ENCODE assay signal across 18 cellular contexts in genomic region chr6:139847322-139847797, GRCh38.
A peak's percentile ranks its signal among the peaks of the same experiment; 100 is the strongest.
DNase-seq lines count a peak whose midpoint lies in the region; ATAC-seq and TF ChIP-seq lines count a peak whose summit lies in the region.
"Had no signal": no experiment of that assay in that cellular context is flagged by ENCODE, and none has a peak within 500 bp of the region (broad histone marks: within the 10 kb centered on the region; RNA-seq: fewer than 3 reads in every experiment).

No MANE protein-coding gene starts in this region.

- H3K27me3 Mint-ChIP-seq in CD14-positive monocyte (ENCODE audit: low read depth in 3 of 3) (no peaks in the 10 kb centered on the region), endothelial cell (ENCODE audit: unreplicated experiment) (peaks cover 2% of the 10 kb centered on the region)

- TF ChIP-seq CTCF in CD14-positive monocyte (IDR thresholded peaks at IDR 0.05), result no peak
- no peak for TF ChIP-seq CTCF in lower lobe of right lung (IDR thresholded peaks at IDR 0.05)
- no peak for TF ChIP-seq CTCF in endothelial cell (IDR thresholded peaks at IDR 0.05; ENCODE audit: unreplicated experiment)

- H3F3A ChIP-seq in GM23248 (ENCODE audit: insufficient read depth), result peaks cover 5% of the 10 kb centered on the region

- peaks cover 10% of the 10 kb centered on the region for H3K4me1 ChIP-seq in GM23248 (ENCODE audit: insufficient read depth)
- H3K4me1 ChIP-seq in lower lobe of right lung, result peaks cover 14% of the 10 kb centered on the region

- H4K20me1 ChIP-seq in GM23248 (ENCODE audit: insufficient read depth), result no peaks in the 10 kb centered on the region

- no peaks in the 10 kb centered on the region for H3K79me2 ChIP-seq in GM23248 (ENCODE audit: insufficient read depth)

- H3K36me3 Mint-ChIP-seq in CD14-positive monocyte (peaks cover 0 to 2% of the 10 kb centered on the region in 2 donors), endothelial cell (ENCODE audit: low read depth, unreplicated experiment) (no peaks in the 10 kb centered on the region)

- H3K9me3 Mint-ChIP-seq in CD14-positive monocyte (peaks cover 3 to 7% (median 4%) of the 10 kb centered on the region in 7 donors), endothelial cell (ENCODE audit: unreplicated experiment) (no peaks in the 10 kb centered on the region)

- DNase-seq in CD14-positive monocyte (ENCODE audit: low spot score), result no peak
- peak; percentile 12 for DNase-seq in GM23248
- DNase-seq in amniotic epithelial cell (ENCODE audit: low read depth), result peak; percentile 50
- DNase-seq in lower lobe of right lung, result no peak
- no peak for DNase-seq in endothelial cell (ENCODE audit: low spot score)
- DNase-seq in NCI-H1417 (lab: John Stamatoyannopoulos, UW), result no peak
- DNase-seq: activated CD4-positive, CD25-positive, alpha-beta regulatory T cell; activated gamma-delta T cell; aorta; COR-L47; glutamatergic neuron; kidney; NCI-H2029 treated with DMSO at 0.1 percent for 48 hours; T-helper 1 cell had no signal

- H3K27me3 ChIP-seq in GM23248 (replicated peaks; ENCODE audit: insufficient read depth) (no peaks in the 10 kb centered on the region), lower lobe of right lung (ENCODE audit: low read depth) (no peaks in the 10 kb centered on the region)

- H3K9me2 ChIP-seq in GM23248 (ENCODE audit: insufficient read depth), result no peaks in the 10 kb centered on the region

- no peak overlapping the region for H3K27ac ChIP-seq in GM23248
- H3K27ac ChIP-seq in lower lobe of right lung, result peak overlapping the region; percentile 34
- H3K27ac ChIP-seq: RWPE1 had no signal

- peaks cover 5% of the 10 kb centered on the region for H3K9me3 ChIP-seq in GM23248 (ENCODE audit: low read depth)
- no peaks in the 10 kb centered on the region for H3K9me3 ChIP-seq in lower lobe of right lung

- no peak overlapping the region for H3K4me2 ChIP-seq in GM23248 (ENCODE audit: unreplicated experiment)

- H3K36me3 ChIP-seq in GM23248 (ENCODE audit: low read depth), result no peaks in the 10 kb centered on the region
- no peaks in the 10 kb centered on the region for H3K36me3 ChIP-seq in lower lobe of right lung

- H3K4me3 ChIP-seq in GM23248, result no peak overlapping the region
- H3K4me3 ChIP-seq in lower lobe of right lung, result no peak overlapping the region

- H3K4me3 Mint-ChIP-seq in CD14-positive monocyte (no peak overlapping the region), endothelial cell (ENCODE audit: unreplicated experiment) (no peak overlapping the region)

- peak; percentile 30 to 47 for ATAC-seq in lower lobe of right lung
- ATAC-seq in HG02571 (IDR thresholded peaks at IDR 0.05; ENCODE audit: unreplicated experiment), result no peak
- no peak for ATAC-seq in GM21529 (IDR thresholded peaks at IDR 0.05; ENCODE audit: unreplicated experiment)
- ATAC-seq: HCT116 had no signal

- peaks cover 32% of the 10 kb centered on the region for H3K4me1 Mint-ChIP-seq in CD14-positive monocyte
- H3K4me1 Mint-ChIP-seq in endothelial cell (ENCODE audit: unreplicated experiment), result no peaks in the 10 kb centered on the region

- no peak overlapping the region for H3K9ac ChIP-seq in GM23248

- WGBS in GM23248 (ENCODE audit: low coverage in 1 of 2, low lambda C conversion rate in 2 of 2, missing lambda C conversion rate in 2 of 2), 2 experiments, result 60 to 68% methylated on average over 4 of the region's 4 CpGs

- in situ Hi-C loops in GM23248 (cut with MboI), result no loop called here

- intact Hi-C loops in CD14-positive monocyte (cut with micrococcal nuclease), result loop anchor here (10.0 kb wide), 4 partner anchors 77 to 473 kb away; partner anchors contain the start of gene CITED2 (in 1 of the 2)
- intact Hi-C loops in lower lobe of right lung (cut with DNase I), result no loop called here

- H2AFZ ChIP-seq in GM23248, result no peak overlapping the region

- H3K27ac Mint-ChIP-seq in CD14-positive monocyte (peak overlapping the region; percentile 84 to 95 (median 93)), endothelial cell (ENCODE audit: unreplicated experiment) (no peak overlapping the region)

Comparison
In these comparisons a context has a peak if more than half of its experiments do, and no peak if none do; other contexts are left out.
1. DNase-seq: peak in GM23248 (single experiment) and amniotic epithelial cell (single experiment); none in CD14-positive monocyte (single experiment), lower lobe of right lung (single experiment), endothelial cell (single experiment) and NCI-H1417 (0 of 3).
2. ATAC-seq: peak in lower lobe of right lung (2 of 2); none in HG02571 (single experiment) and GM21529 (single experiment).